Comparison of ENCODE assay signal across 26 cellular contexts in genomic region chr9:107367727-107368502, GRCh38.
DNase-seq lines count a peak whose midpoint lies in the region; ATAC-seq, FAIRE-seq and TF ChIP-seq lines count a peak whose summit lies in the region.
"Had no signal": no experiment of that assay in that cellular context is flagged by ENCODE, and none has a peak within 500 bp of the region (broad histone marks: within the 10 kb centered on the region; RNA-seq: fewer than 3 reads in every experiment).

No MANE protein-coding gene starts in this region.

- no peak overlapping the region for H2AFZ ChIP-seq in neuronal stem cell (ENCODE audit: low read length)

- H3K27ac Mint-ChIP-seq in CD8-positive, alpha-beta T cell, result no peak overlapping the region
- H3K27ac Mint-ChIP-seq: activated naive CD8-positive, alpha-beta T cell; activated T-helper 2 cell treated with anti-CD3 and anti-CD28 coated beads, Interferon-gamma antibody, Interleukin-2, Interleukin-4, amounts not matched to agents 10 μg/mL and 5 μg/mL and 100 μg/mL, durations not matched to agents 14 hours and 24 hours and 36 hours; effector memory CD8-positive, alpha-beta T cell had no signal

- no peaks in the 10 kb centered on the region for H3K4me1 Mint-ChIP-seq in CD8-positive, alpha-beta T cell (ENCODE audit: low read depth)

- no peak overlapping the region for H3K18ac ChIP-seq in neuronal stem cell (ENCODE audit: low read length)

- H2BK5ac ChIP-seq in neuronal stem cell (ENCODE audit: low read length), result no peak overlapping the region

- no peaks in the 10 kb centered on the region for H3K36me3 ChIP-seq in bronchial epithelial cell (ENCODE audit: control insufficient read depth, insufficient read depth, low read length)
- no peaks in the 10 kb centered on the region for H3K36me3 ChIP-seq in kidney epithelial cell (ENCODE audit: control insufficient read depth, insufficient read depth, low read length)
- no peaks in the 10 kb centered on the region for H3K36me3 ChIP-seq in neuronal stem cell (replicated peaks in 1 of 2; ENCODE audit: control insufficient read depth in 2 of 2, insufficient read depth in 2 of 2, low read length in 2 of 2)
- no peaks in the 10 kb centered on the region for H3K36me3 ChIP-seq in CD8-positive, alpha-beta T cell (ENCODE audit: insufficient read depth, low read length)
- H3K36me3 ChIP-seq: HAP-1, heart right ventricle, lower lobe of right lung, right atrium auricular region, upper lobe of right lung had no signal

- H3K9me3 ChIP-seq in neuronal stem cell (replicated peaks in 1 of 2; ENCODE audit: control insufficient read depth in 2 of 2, insufficient read depth in 1 of 2, low read depth in 1 of 2, low read length in 2 of 2), result no peaks in the 10 kb centered on the region
- no peaks in the 10 kb centered on the region for H3K9me3 ChIP-seq in CD8-positive, alpha-beta T cell (ENCODE audit: low read length)
- H3K9me3 ChIP-seq: body of pancreas, HAP-1, heart right ventricle, lower lobe of right lung, right atrium auricular region, upper lobe of right lung had no signal

- no peak overlapping the region for H3K27ac ChIP-seq in neuronal stem cell (replicated peaks; ENCODE audit: low read length)
- no peak overlapping the region for H3K27ac ChIP-seq in CD8-positive, alpha-beta T cell (ENCODE audit: low read depth, low read length)
- H3K27ac ChIP-seq: body of pancreas, heart right ventricle, lower lobe of right lung, right atrium auricular region, upper lobe of right lung had no signal

- no peaks in the 10 kb centered on the region for H3K36me3 Mint-ChIP-seq in CD8-positive, alpha-beta T cell
- H3K36me3 Mint-ChIP-seq: activated naive CD8-positive, alpha-beta T cell had no signal

- H3K4me3 Mint-ChIP-seq in CD8-positive, alpha-beta T cell, result no peak overlapping the region
- H3K4me3 Mint-ChIP-seq: activated naive CD8-positive, alpha-beta T cell; effector memory CD8-positive, alpha-beta T cell had no signal

- no peaks in the 10 kb centered on the region for H3K79me1 ChIP-seq in neuronal stem cell (ENCODE audit: low read depth, low read length)

- peaks cover 0 to 11% of the 10 kb centered on the region in 2 donors for H3K4me1 ChIP-seq in neuronal stem cell (ENCODE audit: control insufficient read depth in 2 of 2, insufficient read depth in 1 of 2, low read depth in 1 of 2, low read length in 2 of 2)
- H3K4me1 ChIP-seq in CD8-positive, alpha-beta T cell (ENCODE audit: insufficient read depth, low read length), result no peaks in the 10 kb centered on the region
- H3K4me1 ChIP-seq: lower lobe of right lung, right atrium auricular region, upper lobe of right lung had no signal

- intact Hi-C loops in CD8-positive, alpha-beta T cell (cut with DNase I, micrococcal nuclease), result no loop called here

- WGBS in neuronal stem cell (ENCODE audit: extremely low coverage in 2 of 2, insufficient read length in 2 of 2, insufficient replicate concordance in 1 of 2), 2 donors, result no CpG with 5 or more reads among the region's 7 CpGs

- no peak overlapping the region for H3K14ac ChIP-seq in neuronal stem cell (ENCODE audit: low read length)

- no peaks in the 10 kb centered on the region for H3K27me3 ChIP-seq in bronchial epithelial cell (ENCODE audit: control insufficient read depth, insufficient read depth, low read length)
- no peaks in the 10 kb centered on the region for H3K27me3 ChIP-seq in kidney epithelial cell (ENCODE audit: control insufficient read depth, insufficient read depth, low read length)
- no peaks in the 10 kb centered on the region for H3K27me3 ChIP-seq in neuronal stem cell (ENCODE audit: control insufficient read depth in 3 of 3, insufficient read depth in 3 of 3, low read depth in 1 of 3, low read length in 3 of 3)
- no peaks in the 10 kb centered on the region for H3K27me3 ChIP-seq in CD8-positive, alpha-beta T cell (ENCODE audit: insufficient read depth, low read length)
- H3K27me3 ChIP-seq: body of pancreas, heart right ventricle, right atrium auricular region, upper lobe of right lung had no signal

- no peaks in the 10 kb centered on the region for H3K9me3 Mint-ChIP-seq in CD8-positive, alpha-beta T cell
- H3K9me3 Mint-ChIP-seq: activated T-helper 2 cell treated with anti-CD3 and anti-CD28 coated beads, Interferon-gamma antibody, Interleukin-2, Interleukin-4, amounts not matched to agents 10 μg/mL and 5 μg/mL and 100 μg/mL, durations not matched to agents 14 hours and 24 hours and 36 hours; effector memory CD8-positive, alpha-beta T cell had no signal

- peak; percentile 77 for ATAC-seq in GM18868 (IDR thresholded peaks at IDR 0.05; ENCODE audit: unreplicated experiment)
- ATAC-seq in HG03354 (IDR thresholded peaks at IDR 0.05; ENCODE audit: poor library complexity, severe bottlenecking, unreplicated experiment), result no peak
- no peak for ATAC-seq in CD8-positive, alpha-beta T cell
- ATAC-seq: body of pancreas; effector memory CD8-positive, alpha-beta T cell; lower lobe of right lung; Right ventricle myocardium inferior; upper lobe of right lung had no signal

- CTCF ChIA-PET in CD8-positive, alpha-beta T cell (lab: Charles Lee), result no interaction called here

- peaks cover 21% of the 10 kb centered on the region for H3K27me3 Mint-ChIP-seq in CD8-positive, alpha-beta T cell (ENCODE audit: low read depth)

- no peak overlapping the region for H4K8ac ChIP-seq in neuronal stem cell (ENCODE audit: low read depth, low read length)

- no peak overlapping the region for H3K4ac ChIP-seq in neuronal stem cell (ENCODE audit: low read length)

- DNase-seq in bronchial epithelial cell (ENCODE audit: low read depth), result peak; percentile 57
- peak; percentile 72 for DNase-seq in kidney epithelial cell (ENCODE audit: low read depth)
- DNase-seq in neuronal stem cell (ENCODE audit: low spot score), result no peak
- no peak for DNase-seq in NCI-H774 (lab: John Stamatoyannopoulos, UW)
- DNase-seq in A172 (ENCODE audit: low spot score), result no peak
- DNase-seq in CD8-positive, alpha-beta T cell, result no peak
- DNase-seq: activated CD4-positive, alpha-beta T cell treated with anti-CD3 and anti-CD28 coated beads, Interleukin-2, amount 50 U/mL, for 1 hour; body of pancreas; DMS153; effector memory CD8-positive, alpha-beta T cell; heart right ventricle; Kasumi-1; lower lobe of right lung; NCI-H1694 treated with DMSO at 0.1 percent for 48 hours; NCI-H69; stimulated activated CD8-positive, alpha-beta memory T cell treated with anti-CD3 and anti-CD28 coated beads, Interleukin-4, amount 100 ng/mL, for 48 hours; upper lobe of right lung had no signal

- H3K9ac ChIP-seq in neuronal stem cell (ENCODE audit: low read depth, low read length, poor library complexity), result no peak overlapping the region

- H3K4me2 ChIP-seq in neuronal stem cell (ENCODE audit: insufficient read depth, low read length, poor library complexity, severe bottlenecking), result no peak overlapping the region

- H2AK5ac ChIP-seq in neuronal stem cell (ENCODE audit: low read depth, low read length), result peak overlapping the region; percentile 23

- H3K4me3 ChIP-seq in bronchial epithelial cell (ENCODE audit: low read depth, low read length) (no peak overlapping the region), kidney epithelial cell (ENCODE audit: low read depth, low read length) (no peak overlapping the region), neuronal stem cell (ENCODE audit: low read length in 2 of 2) (no peak overlapping the region)
- no peak overlapping the region for H3K4me3 ChIP-seq in CD8-positive, alpha-beta T cell (ENCODE audit: low read depth, low read length)
- H3K4me3 ChIP-seq: body of pancreas, HAP-1, heart right ventricle, lower lobe of right lung, right atrium auricular region, upper lobe of right lung had no signal

- no peak overlapping the region for H3K23ac ChIP-seq in neuronal stem cell (ENCODE audit: low read depth, low read length, poor library complexity)

- no peak overlapping the region for H2BK12ac ChIP-seq in neuronal stem cell (ENCODE audit: low read length)

- POLR2A ChIA-PET in CD8-positive, alpha-beta T cell (lab: Charles Lee), result no interaction called here

- no peak for FAIRE-seq in bronchial epithelial cell (lab: Jason Lieb, UNC)
- FAIRE-seq: colon, G401.6 had no signal

- no peak overlapping the region for H2BK15ac ChIP-seq in neuronal stem cell (ENCODE audit: low read length)

- no peak overlapping the region for H2BK120ac ChIP-seq in neuronal stem cell (ENCODE audit: low read depth, low read length)

- H4K91ac ChIP-seq in neuronal stem cell (ENCODE audit: low read depth, low read length, poor library complexity), result no peak overlapping the region

- TF ChIP-seq CTCF in bronchial epithelial cell (IDR thresholded peaks at IDR 0.05; ENCODE audit: insufficient read depth, low read length, severe bottlenecking) (no peak), kidney epithelial cell (IDR thresholded peaks at IDR 0.05; ENCODE audit: insufficient read depth, low read length, poor library complexity, severe bottlenecking) (no peak)
- TF ChIP-seq CTCF in CD8-positive, alpha-beta T cell (IDR thresholded peaks at IDR 0.05), result no peak

Comparison
In these comparisons a context has a peak if more than half of its experiments do, and no peak if none do; other contexts are left out.
1. DNase-seq: peak in bronchial epithelial cell (single experiment) and kidney epithelial cell (single experiment); none in neuronal stem cell (single experiment), NCI-H774 (single experiment), A172 (single experiment) and CD8-positive, alpha-beta T cell (0 of 7).